In genomic region chr3:118804959-118805358, GRCh38 we compare ENCODE assay signal across 25 cellular contexts.
"Had no signal": no experiment of that assay in that cellular context is flagged by ENCODE, and none has a peak within 500 bp of the region (broad histone marks: within the 10 kb centered on the region; RNA-seq: fewer than 3 reads in every experiment).

No MANE protein-coding gene starts in this region.

- H3K27me3 Mint-ChIP-seq: dendritic cell treated with granulocyte-macrophage colony-stimulating factor and Interleukin-4, amounts not matched to agents 40 ng/mL and 50 ng/mL, for 4 days; progenitor cell of endocrine pancreas had no signal

- ATAC-seq: heart right ventricle; left lobe of liver; natural killer cell; sciatic nerve; stimulated activated effector memory CD8-positive, alpha-beta T cell treated with anti-CD3 and anti-CD28 coated beads, Interleukin-12 subunit alpha, Interleukin-12 subunit beta, amount 100 ng/mL, for 72 hours had no signal

- H3K4me3 ChIP-seq: colonic mucosa, esophagus squamous epithelium, heart right ventricle, lung, neural progenitor cell, right atrium auricular region, smooth muscle cell, stomach, thyroid gland had no signal

- H3K36me3 Mint-ChIP-seq: memory B cell; natural killer cell; neural progenitor cell; stimulated activated effector memory CD8-positive, alpha-beta T cell treated with anti-CD3 and anti-CD28 coated beads, Interleukin-12 subunit alpha, Interleukin-12 subunit beta, amount 100 ng/mL, for 72 hours had no signal

- H3K9me3 Mint-ChIP-seq: dendritic cell treated with granulocyte-macrophage colony-stimulating factor and Interleukin-4, amounts not matched to agents 40 ng/mL and 50 ng/mL, for 4 days; memory B cell; stimulated activated effector memory CD8-positive, alpha-beta T cell treated with anti-CD3 and anti-CD28 coated beads, Interleukin-12 subunit alpha, Interleukin-12 subunit beta, amount 100 ng/mL, for 72 hours had no signal

- H3K27me3 ChIP-seq: colonic mucosa, neural progenitor cell, right atrium auricular region, stomach, thyroid gland had no signal

- H3K27ac Mint-ChIP-seq: dendritic cell treated with granulocyte-macrophage colony-stimulating factor and Interleukin-4, amounts not matched to agents 40 ng/mL and 50 ng/mL, for 4 days; memory B cell; natural killer cell; neural progenitor cell; progenitor cell of endocrine pancreas; stimulated activated effector memory CD8-positive, alpha-beta T cell treated with anti-CD3 and anti-CD28 coated beads, Interleukin-12 subunit alpha, Interleukin-12 subunit beta, amount 100 ng/mL, for 72 hours had no signal

- H3K27ac ChIP-seq: colonic mucosa, esophagus squamous epithelium, heart right ventricle, neural progenitor cell, parathyroid adenoma, right atrium auricular region, stomach, thyroid gland had no signal

- H3K4me1 ChIP-seq: colonic mucosa, neural progenitor cell, parathyroid adenoma, stomach, thyroid gland had no signal

- H3K4me3 Mint-ChIP-seq: dendritic cell treated with granulocyte-macrophage colony-stimulating factor and Interleukin-4, amounts not matched to agents 40 ng/mL and 50 ng/mL, for 4 days; memory B cell; natural killer cell; neural progenitor cell; stimulated activated effector memory CD8-positive, alpha-beta T cell treated with anti-CD3 and anti-CD28 coated beads, Interleukin-12 subunit alpha, Interleukin-12 subunit beta, amount 100 ng/mL, for 72 hours had no signal

- DNase-seq: colonic mucosa; effector CD8-positive, alpha-beta T cell; esophagus squamous epithelium; foreskin melanocyte; glutamatergic neuron; heart right ventricle; natural killer cell; stimulated activated CD4-positive, alpha-beta T cell treated with anti-CD3 and anti-CD28 coated beads, Interleukin-12 subunit alpha, Interleukin-12 subunit beta, amount 100 ng/mL, for 4 hours; stimulated activated CD4-positive, alpha-beta T cell treated with anti-CD3 and anti-CD28 coated beads, Interleukin-1b, Interleukin-23, amount 100 ng/mL, for 48 hours; stimulated activated CD4-positive, alpha-beta T cell treated with anti-CD3 and anti-CD28 coated beads, Interleukin-4, amount 100 ng/mL, for 24 hours; stimulated activated naive CD4-positive, alpha-beta T cell treated with Interleukin-2 at 50 U/mL for 16 hours; stomach; thyroid gland; trophoblast cell had no signal

- H3K4me1 Mint-ChIP-seq: natural killer cell; stimulated activated effector memory CD8-positive, alpha-beta T cell treated with anti-CD3 and anti-CD28 coated beads, Interleukin-12 subunit alpha, Interleukin-12 subunit beta, amount 100 ng/mL, for 72 hours had no signal

- H3K9me3 ChIP-seq: colonic mucosa, esophagus squamous epithelium, right atrium auricular region, stomach, thyroid gland had no signal

- H3K36me3 ChIP-seq: colonic mucosa, esophagus squamous epithelium, heart right ventricle, neural progenitor cell, right atrium auricular region, stomach, thyroid gland had no signal
